15 cellular contexts compared by ENCODE assay signal in genomic region chr20:51517839-51518238, GRCh38.
"Had no signal": no experiment of that assay in that cellular context is flagged by ENCODE, and none has a peak within 500 bp of the region (broad histone marks: within the 10 kb centered on the region; RNA-seq: fewer than 3 reads in every experiment).

No MANE protein-coding gene starts in this region.

- DNase-seq: activated CD4-positive, alpha-beta T cell treated with anti-CD3 and anti-CD28 coated beads for 1 hour; activated naive CD4-positive, alpha-beta T cell; activated naive CD8-positive, alpha-beta T cell treated with anti-CD3 and anti-CD28 coated beads, Interleukin-2, amount 50 U/mL, for 24 hours; heart right ventricle; lower lobe of right lung; mesendoderm; mucosa of descending colon; retina; spleen; stimulated activated CD4-positive, alpha-beta T cell treated with anti-CD3 and anti-CD28 coated beads, Interleukin-4, amount 100 ng/mL, for 1 hour; stimulated activated naive CD4-positive, alpha-beta T cell treated with Interleukin-2 at 50 U/mL for 16 hours; upper lobe of left lung had no signal

- H3K27me3 Mint-ChIP-seq: activated naive CD8-positive, alpha-beta T cell treated with anti-CD3 and anti-CD28 coated beads, Interleukin-2, amount 50 U/mL, for 24 hours; progenitor cell of endocrine pancreas had no signal

- H3K27ac ChIP-seq: heart right ventricle, lower lobe of right lung, spleen, upper lobe of left lung had no signal

- H3K4me1 ChIP-seq: lower lobe of right lung had no signal

- H3K4me3 ChIP-seq: heart right ventricle, lower lobe of right lung, mucosa of descending colon, spleen, upper lobe of left lung had no signal

- H3K9me3 ChIP-seq: heart right ventricle, lower lobe of right lung, mucosa of descending colon, spleen, upper lobe of left lung had no signal

- H3K27ac Mint-ChIP-seq: progenitor cell of endocrine pancreas had no signal

- ATAC-seq: activated naive CD8-positive, alpha-beta T cell treated with anti-CD3 and anti-CD28 coated beads, Interleukin-2, amount 50 U/mL, for 24 hours; heart right ventricle; left lobe of liver; lower lobe of right lung; mucosa of descending colon; SK-N-SH treated with all-trans-retinoic acid at 6 μM for 48 hours had no signal

- H3K4me3 Mint-ChIP-seq: activated naive CD8-positive, alpha-beta T cell treated with anti-CD3 and anti-CD28 coated beads, Interleukin-2, amount 50 U/mL, for 24 hours had no signal

- H3K27me3 ChIP-seq: heart right ventricle, spleen, upper lobe of left lung had no signal

- H3K9me3 Mint-ChIP-seq: activated naive CD8-positive, alpha-beta T cell treated with anti-CD3 and anti-CD28 coated beads, Interleukin-2, amount 50 U/mL, for 24 hours had no signal

- H3K36me3 ChIP-seq: upper lobe of left lung had no signal
